Comparison of ENCODE assay signal across 21 cellular contexts in the genomic region with DNA sequence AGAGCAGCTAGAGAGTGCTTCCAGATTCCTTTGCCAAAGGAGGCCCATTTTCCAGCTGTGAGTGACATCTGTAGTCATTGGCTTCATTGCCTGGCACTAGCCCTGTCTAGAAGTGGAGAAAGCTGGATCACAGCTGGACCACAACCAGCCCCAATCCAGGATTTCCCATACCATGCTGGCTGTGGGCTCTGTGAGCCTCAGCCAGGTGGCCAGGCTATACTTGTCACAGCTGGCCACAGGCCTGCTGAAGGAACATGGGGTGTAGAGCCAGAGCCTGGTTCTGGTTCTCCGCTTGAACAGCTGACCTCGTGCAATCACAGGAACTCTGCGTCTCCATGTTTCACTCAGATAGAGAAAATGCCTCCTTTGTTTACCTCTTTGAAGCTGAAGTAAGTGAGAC. TPM values are rescaled to one million over a fixed set of nuclear protein-coding genes. Genes with fewer than 3 reads are reported as not detected.
"Had no signal": no experiment of that assay in that cellular context is flagged by ENCODE, and none has a peak within 500 bp of the region (broad histone marks: within the 10 kb centered on the region; RNA-seq: fewer than 3 reads in every experiment).

No MANE protein-coding gene starts in this region.

- FAIRE-seq: keratinocyte had no signal

- H2AFZ ChIP-seq: neural progenitor cell had no signal

- H3K9ac ChIP-seq: neural progenitor cell had no signal

- H3K4me3 ChIP-seq: colonic mucosa, esophagus squamous epithelium, gastroesophageal sphincter, neural progenitor cell, ovary, prostate gland, spleen, thoracic aorta had no signal

- ATAC-seq: gastroesophageal sphincter; naive thymus-derived CD8-positive, alpha-beta T cell; sciatic nerve; stimulated activated memory B cell treated with anti-CD40 and anti-IgM and Interleukin-4, amounts not matched to agents 10 μg/mL and 1 μg/mL and 100 μg/mL, for 72 hours had no signal

- H3K4me1 ChIP-seq: colonic mucosa, prostate gland, spleen had no signal

- H3K4me2 ChIP-seq: neural progenitor cell had no signal

- DNase-seq: colonic mucosa; dermis blood vessel endothelial cell; esophagus squamous epithelium; foreskin fibroblast; glutamatergic neuron; immature natural killer cell; naive thymus-derived CD8-positive, alpha-beta T cell; nucleus accumbens; ovary; spleen; stimulated activated CD4-positive, alpha-beta T cell treated with anti-CD3 and anti-CD28 coated beads, Interleukin-15, amount 100 ng/mL, for 24 hours; stimulated activated CD4-positive, alpha-beta T cell treated with anti-CD3 and anti-CD28 coated beads, Interleukin-1b, Interleukin-23, amount 100 ng/mL, for 48 hours; stimulated activated CD4-positive, alpha-beta T cell treated with anti-CD3 and anti-CD28 coated beads, Interleukin-4, amount 100 ng/mL, for 24 hours; trophoblast cell had no signal

- H3K27ac ChIP-seq: colonic mucosa, esophagus squamous epithelium, gastroesophageal sphincter, neural progenitor cell, ovary, prostate gland, spleen, thoracic aorta had no signal

- H3K27me3 ChIP-seq: colonic mucosa, gastroesophageal sphincter, neural progenitor cell, ovary, spleen had no signal

- H3K9me3 ChIP-seq: colonic mucosa, esophagus squamous epithelium, gastroesophageal sphincter, ovary, prostate gland, spleen, thoracic aorta had no signal

- H3K36me3 ChIP-seq: colonic mucosa, esophagus squamous epithelium, neural progenitor cell, ovary, prostate gland, spleen, thoracic aorta had no signal

RNA-seq across cellular contexts. Expression of a gene that starts 36.6 kb away (rescaled TPM):
- polyA plus RNA-seq: keratinocyte had no signal
